21 cellular contexts compared by ENCODE assay signal in genomic region chr13:77390391-77390790, GRCh38.
DNase-seq lines count a peak whose midpoint lies in the region; ATAC-seq and TF ChIP-seq lines count a peak whose summit lies in the region.
"Had no signal": no experiment of that assay in that cellular context is flagged by ENCODE, and none has a peak within 500 bp of the region (broad histone marks: within the 10 kb centered on the region; RNA-seq: fewer than 3 reads in every experiment).

No MANE protein-coding gene starts in this region.

- no peak overlapping the region for H3K4me3 ChIP-seq in GM23338
- H3K4me3 ChIP-seq in fibroblast of the aortic adventitia (ENCODE audit: low read depth, low read length), result no peak overlapping the region
- no peak overlapping the region for H3K4me3 ChIP-seq in suprapubic skin
- no peak overlapping the region for H3K4me3 ChIP-seq in SK-N-SH (ENCODE audit: low read depth in 2 of 2, low read length in 1 of 2)
- H3K4me3 ChIP-seq: K562, left ventricle myocardium inferior, MG63, PC-9, thyroid gland had no signal

- 28% methylated on average over 3 of the region's 3 CpGs for WGBS in suprapubic skin
- 76% methylated on average over 3 of the region's 3 CpGs for WGBS in SK-N-SH (ENCODE audit: low lambda C conversion rate)

- H3K27me3 ChIP-seq in GM23338 (ENCODE audit: insufficient read depth) (no peaks in the 10 kb centered on the region), suprapubic skin (no peaks in the 10 kb centered on the region), SK-N-SH (ENCODE audit: insufficient read depth) (no peaks in the 10 kb centered on the region)
- H3K27me3 ChIP-seq: MG63, thyroid gland had no signal

- H3K4me2 ChIP-seq in GM23338, result no peak overlapping the region
- H3K4me2 ChIP-seq in SK-N-SH, result no peak overlapping the region
- H3K4me2 ChIP-seq: PC-9 had no signal

- ATAC-seq in GM23338, result no peak
- no peak for ATAC-seq in natural killer cell
- ATAC-seq: K562; naive thymus-derived CD8-positive, alpha-beta T cell had no signal

- H3K27ac ChIP-seq in GM23338 (ENCODE audit: low read depth) (no peak overlapping the region), suprapubic skin (peak overlapping the region; percentile 71), SK-N-SH (ENCODE audit: low read depth in 2 of 2, low read length in 1 of 2) (no peak overlapping the region; a peak in 1 of 4 replicates)
- H3K27ac ChIP-seq: left ventricle myocardium inferior, PC-9, thyroid gland had no signal

- no peak for TF ChIP-seq RAD21 in SK-N-SH (IDR thresholded peaks at IDR 0.05; ENCODE audit: low read length)

- TF ChIP-seq CTCF in GM23338 (conservative IDR thresholded peaks at IDR 0.05; ENCODE audit: low read depth in 2 of 2) (no peak), fibroblast of the aortic adventitia (IDR thresholded peaks at IDR 0.05; ENCODE audit: insufficient read depth, low read length) (no peak), suprapubic skin (IDR thresholded peaks at IDR 0.05) (no peak), natural killer cell (IDR thresholded peaks at IDR 0.05) (no peak), SK-N-SH (IDR thresholded peaks at IDR 0.05) (no peak)

- intact Hi-C loops in natural killer cell (cut with micrococcal nuclease), result no loop called here

- H3K4me1 ChIP-seq in GM23338 (ENCODE audit: insufficient read depth) (no peaks in the 10 kb centered on the region), suprapubic skin (peaks cover 38% of the 10 kb centered on the region), SK-N-SH (ENCODE audit: control insufficient read depth in 1 of 2, insufficient read depth in 2 of 2, low read depth in 1 of 2, low read length in 1 of 2) (no peaks in the 10 kb centered on the region; a peak in 1 of 4 replicates)
- H3K4me1 ChIP-seq: left ventricle myocardium inferior, thyroid gland had no signal

- H3K9me3 Mint-ChIP-seq in GM23338, result no peaks in the 10 kb centered on the region; the same call in 2 of the 3 replicates
- no peaks in the 10 kb centered on the region for H3K9me3 Mint-ChIP-seq in natural killer cell
- H3K9me3 Mint-ChIP-seq: activated CD4-positive, alpha-beta memory T cell treated with anti-CD3 and anti-CD28 coated beads for 36 hours; activated naive CD8-positive, alpha-beta T cell treated with anti-CD3 and anti-CD28 coated beads for 36 hours; CD4-positive, CD25-positive, alpha-beta regulatory T cell; stimulated activated naive B cell treated with anti-CD40 and anti-IgM and Interleukin-4, amounts not matched to agents 10 μg/mL and 1 μg/mL and 100 μg/mL, for 72 hours had no signal

- DNase-seq in GM23338 (ENCODE audit: low spot score), result no peak
- peak; percentile 58 for DNase-seq in NOMO-1 treated with DMSO at 0.1 percent for 48 hours (lab: John Stamatoyannopoulos, UW; ENCODE audit: unreplicated experiment)
- DNase-seq in fibroblast of the aortic adventitia (ENCODE audit: low read depth), result peak; percentile 8
- peak in 1 of 2 donors; percentile 70 for DNase-seq in suprapubic skin (ENCODE audit: low spot score in 2 of 2)
- DNase-seq in putamen (ENCODE audit: low spot score), result no peak
- DNase-seq in natural killer cell, result no peak
- DNase-seq in SK-N-SH, result no peak
- DNase-seq: activated CD4-positive, alpha-beta memory T cell treated with anti-CD3 and anti-CD28 coated beads for 36 hours; activated naive CD8-positive, alpha-beta T cell treated with anti-CD3 and anti-CD28 coated beads for 36 hours; hippocampal formation; left ventricle myocardium inferior; MG63; naive thymus-derived CD8-positive, alpha-beta T cell; PC-9; retina; SHP77 treated with DMSO at 0.1 percent for 48 hours; stimulated activated CD4-positive, alpha-beta T cell treated with anti-CD3 and anti-CD28 coated beads, Interleukin-4, amount 100 ng/mL, for 1 hour; stimulated activated naive B cell treated with anti-CD40 and anti-IgM and Interleukin-4, amounts not matched to agents 10 μg/mL and 1 μg/mL and 100 μg/mL, for 72 hours; thyroid gland had no signal

- H4K20me1 ChIP-seq in GM23338 (replicated peaks; ENCODE audit: insufficient read depth), result no peaks in the 10 kb centered on the region
- no peaks in the 10 kb centered on the region for H4K20me1 ChIP-seq in SK-N-SH (ENCODE audit: insufficient read depth)

- peaks cover 4% of the 10 kb centered on the region; the same call in 2 of the 3 replicates for H3K36me3 Mint-ChIP-seq in GM23338 (ENCODE audit: low read depth)
- no peaks in the 10 kb centered on the region for H3K36me3 Mint-ChIP-seq in natural killer cell
- H3K36me3 Mint-ChIP-seq: activated CD4-positive, alpha-beta memory T cell treated with anti-CD3 and anti-CD28 coated beads for 36 hours; activated naive CD8-positive, alpha-beta T cell treated with anti-CD3 and anti-CD28 coated beads for 36 hours; CD4-positive, CD25-positive, alpha-beta regulatory T cell had no signal

- TF ChIP-seq EP300 in suprapubic skin (IDR thresholded peaks at IDR 0.05), result no peak
- no peak for TF ChIP-seq EP300 in SK-N-SH (IDR thresholded peaks at IDR 0.05; ENCODE audit: borderline replicate concordance in 1 of 2, low read depth in 1 of 2, low read length in 1 of 2)

- H3K36me3 ChIP-seq in GM23338 (ENCODE audit: insufficient read depth) (no peaks in the 10 kb centered on the region), suprapubic skin (no peaks in the 10 kb centered on the region), SK-N-SH (replicated peaks in 1 of 2; ENCODE audit: control insufficient read depth in 1 of 2, insufficient read depth in 2 of 2, low read length in 1 of 2) (no peaks in the 10 kb centered on the region)
- H3K36me3 ChIP-seq: left ventricle myocardium inferior, MG63, thyroid gland had no signal

- H3K9me3 ChIP-seq in suprapubic skin (no peaks in the 10 kb centered on the region), SK-N-SH (no peaks in the 10 kb centered on the region)
- H3K9me3 ChIP-seq: MG63, thyroid gland had no signal

- H3K79me2 ChIP-seq in GM23338 (replicated peaks; ENCODE audit: insufficient read depth) (no peaks in the 10 kb centered on the region), SK-N-SH (ENCODE audit: insufficient read depth) (no peaks in the 10 kb centered on the region)

- CTCF ChIA-PET in SK-N-SH (lab: Yijun Ruan, JAX), result interaction anchor here (1.0 kb wide), 1 partner anchor 278 kb away, joined by 3 read pairs; no protein-coding TSS in a partner anchor

- H3K27me3 Mint-ChIP-seq in GM23338 (ENCODE audit: insufficient read depth, low read depth, poor library complexity), result no peaks in the 10 kb centered on the region
- peaks cover 4 to 15% of the 10 kb centered on the region in 2 donors for H3K27me3 Mint-ChIP-seq in natural killer cell (ENCODE audit: low read depth in 2 of 2)
- H3K27me3 Mint-ChIP-seq: activated naive CD8-positive, alpha-beta T cell treated with anti-CD3 and anti-CD28 coated beads for 36 hours; CD4-positive, CD25-positive, alpha-beta regulatory T cell; naive thymus-derived CD8-positive, alpha-beta T cell had no signal

- TF ChIP-seq POLR2A in suprapubic skin (IDR thresholded peaks at IDR 0.05), result no peak

- peak overlapping the region; percentile 19; the same call in 1 of the 2 replicates for H2AFZ ChIP-seq in GM23338
- H2AFZ ChIP-seq in SK-N-SH (ENCODE audit: low read depth), result no peak overlapping the region
- H2AFZ ChIP-seq: PC-9 had no signal

- POLR2A ChIA-PET in SK-N-SH (lab: Yijun Ruan, JAX), result no interaction called here

- no peak overlapping the region for H3K9ac ChIP-seq in SK-N-SH

- H3K4me1 Mint-ChIP-seq in GM23338 (0 out of 3 replicates have a peak, but pooled peaks cover 2% of the 10 kb centered on the region), natural killer cell (peaks cover 9 to 10% of the 10 kb centered on the region in 2 donors)

- H3K27ac Mint-ChIP-seq in GM23338, result no peak overlapping the region
- no peak overlapping the region for H3K27ac Mint-ChIP-seq in natural killer cell
- H3K27ac Mint-ChIP-seq: activated CD4-positive, alpha-beta memory T cell treated with anti-CD3 and anti-CD28 coated beads for 36 hours; activated naive CD8-positive, alpha-beta T cell treated with anti-CD3 and anti-CD28 coated beads for 36 hours; CD4-positive, CD25-positive, alpha-beta regulatory T cell; naive thymus-derived CD8-positive, alpha-beta T cell; stimulated activated naive B cell treated with anti-CD40 and anti-IgM and Interleukin-4, amounts not matched to agents 10 μg/mL and 1 μg/mL and 100 μg/mL, for 72 hours had no signal

- no peak overlapping the region for H3K4me3 Mint-ChIP-seq in GM23338
- no peak overlapping the region for H3K4me3 Mint-ChIP-seq in natural killer cell
- H3K4me3 Mint-ChIP-seq: activated CD4-positive, alpha-beta memory T cell treated with anti-CD3 and anti-CD28 coated beads for 36 hours; activated naive CD8-positive, alpha-beta T cell treated with anti-CD3 and anti-CD28 coated beads for 36 hours; CD4-positive, CD25-positive, alpha-beta regulatory T cell; naive thymus-derived CD8-positive, alpha-beta T cell; stimulated activated naive B cell treated with anti-CD40 and anti-IgM and Interleukin-4, amounts not matched to agents 10 μg/mL and 1 μg/mL and 100 μg/mL, for 72 hours had no signal

- H3K9me2 ChIP-seq in GM23338 (ENCODE audit: insufficient read depth) (no peaks in the 10 kb centered on the region), SK-N-SH (no peaks in the 10 kb centered on the region)

- H3F3A ChIP-seq in GM23338 (replicated peaks; ENCODE audit: low read depth) (no peaks in the 10 kb centered on the region), SK-N-SH (replicated peaks; ENCODE audit: insufficient read depth) (no peaks in the 10 kb centered on the region)

TF ChIP-seq in GM23338, 12 proteins besides CTCF, POLR2A, EP300 and RAD21:
- no peak for TF ChIP-seq ZNF114 (CRISPR knock-in tag; IDR thresholded peaks at IDR 0.05)

TF ChIP-seq in SK-N-SH, 30 proteins besides CTCF, POLR2A, EP300 and RAD21 (continues in another document):
- no peak for TF ChIP-seq MXI1 (IDR thresholded peaks at IDR 0.05; ENCODE audit: low read depth, low read length)
- TF ChIP-seq CHD2 (IDR thresholded peaks at IDR 0.05; ENCODE audit: low read length, partially characterized antibody), result no peak
- TF ChIP-seq JUND (IDR thresholded peaks at IDR 0.05), result no peak
- no peak for TF ChIP-seq NRF1 (IDR thresholded peaks at IDR 0.05; ENCODE audit: low read depth, low read length)
- TF ChIP-seq RCOR1 (IDR thresholded peaks at IDR 0.05; ENCODE audit: low read length), result no peak
- TF ChIP-seq USF2 (IDR thresholded peaks at IDR 0.05; ENCODE audit: borderline replicate concordance, low read depth, low read length), result no peak

Comparison
In these comparisons a context has a peak if more than half of its experiments do, and no peak if none do; other contexts are left out.
1. DNase-seq: peak in NOMO-1 treated with DMSO at 0.1 percent for 48 hours (single experiment) and fibroblast of the aortic adventitia (single experiment); none in GM23338 (single experiment), putamen (single experiment), natural killer cell (single experiment) and SK-N-SH (single experiment).